8 cellular contexts compared by ENCODE assay signal in genomic region chr1:36088577-36089392, GRCh38. TPM values are rescaled to one million over a fixed set of nuclear protein-coding genes. Genes with fewer than 3 reads are reported as not detected.
DNase-seq lines count a peak whose midpoint lies in the region; ATAC-seq, FAIRE-seq and TF ChIP-seq lines count a peak whose summit lies in the region.

ADPRS (plus strand) TSS chr1:36088892; CDS start chr1:36088905, 13 bp downstream.

- WGBS in HepG2 (ENCODE audit: low lambda C conversion rate), result 2% methylated on average over 22 of the region's 84 CpGs

- peaks cover 3% of the 10 kb centered on the region for H3K27me3 ChIP-seq in CD4-positive, CD25-positive, alpha-beta regulatory T cell (ENCODE audit: control insufficient read depth, insufficient read depth, low read length)
- no peaks in the 10 kb centered on the region; a peak in 1 of 5 replicates for H3K27me3 ChIP-seq in HepG2 (ENCODE audit: control insufficient read depth in 1 of 2, insufficient read depth in 2 of 2, low read length in 2 of 2)

- peaks cover 21% of the 10 kb centered on the region for H3K79me2 ChIP-seq in HepG2 (ENCODE audit: insufficient read depth, low read length)

- H3K4me3 ChIP-seq in CD4-positive, CD25-positive, alpha-beta regulatory T cell (ENCODE audit: low read depth, low read length), result peak within 1 kb of the TSS; percentile 90
- peak within 1 kb of the TSS; percentile 69 to 96 (median 83) for H3K4me3 ChIP-seq in HepG2 (replicated peaks in 1 of 3; ENCODE audit: insufficient read depth in 1 of 3, low read depth in 2 of 3, low read length in 3 of 3)

- POLR2A ChIA-PET in HepG2 (lab: Yijun Ruan, JAX), result no interaction called here

- H3K4me1 Mint-ChIP-seq in CD4-positive, CD25-positive, alpha-beta regulatory T cell, result peaks cover 0 to 35% (median 25%) of the 10 kb centered on the region in 4 donors
- H3K4me1 Mint-ChIP-seq in dendritic cell treated with granulocyte-macrophage colony-stimulating factor and Interleukin-4, amounts not matched to agents 40 ng/mL and 50 ng/mL, for 4 days (ENCODE audit: low read depth), result peaks cover 39% of the 10 kb centered on the region

- H2AFZ ChIP-seq in HepG2 (ENCODE audit: low read length), result peak within 1 kb of the TSS; percentile 92

- peaks cover 26% of the 10 kb centered on the region for H3K36me3 ChIP-seq in CD4-positive, CD25-positive, alpha-beta regulatory T cell (ENCODE audit: control insufficient read depth, insufficient read depth, low read length)
- H3K36me3 ChIP-seq in HepG2 (replicated peaks in 1 of 2; ENCODE audit: control insufficient read depth in 1 of 2, insufficient read depth in 2 of 2, low read length in 2 of 2), result peaks cover 23 to 30% of the 10 kb centered on the region in 2 experiments; a peak in 4 of 5 replicates

- 0 out of 2 replicates have a peak, but pooled peaks cover 3% of the 10 kb centered on the region for H4K20me1 ChIP-seq in HepG2 (ENCODE audit: insufficient read depth, low read length)

- CTCF ChIA-PET in HepG2 (lab: Yijun Ruan, JAX; ENCODE audit: low intra/inter-chr PET ratio, low total read pairs), result no interaction called here

- H3K4me2 ChIP-seq in HepG2 (ENCODE audit: low read depth, low read length), result peak within 1 kb of the TSS; percentile 100

- H3K36me3 Mint-ChIP-seq in CD4-positive, CD25-positive, alpha-beta regulatory T cell, result no peaks in the 10 kb centered on the region
- peaks cover 49% of the 10 kb centered on the region for H3K36me3 Mint-ChIP-seq in dendritic cell treated with granulocyte-macrophage colony-stimulating factor and Interleukin-4, amounts not matched to agents 40 ng/mL and 50 ng/mL, for 4 days (ENCODE audit: low read depth)

- intact Hi-C loops in dendritic cell treated with granulocyte-macrophage colony-stimulating factor and Interleukin-4, amounts not matched to agents 40 ng/mL and 50 ng/mL, for 4 days (cut with micrococcal nuclease), result loop anchor here (10.0 kb wide), 1 partner anchor 154 kb away; the partner anchor contains the start of gene AGO3
- intact Hi-C loops in HepG2 (cut with micrococcal nuclease; ENCODE audit: unreplicated experiment), result no loop called here

- H3K27ac Mint-ChIP-seq in CD4-positive, CD25-positive, alpha-beta regulatory T cell, result peak within 1 kb of the TSS; percentile 93 to 99 (median 94)
- H3K27ac Mint-ChIP-seq in dendritic cell treated with granulocyte-macrophage colony-stimulating factor and Interleukin-4, amounts not matched to agents 40 ng/mL and 50 ng/mL, for 4 days, result peak within 1 kb of the TSS; percentile 92

- peak; percentile 86 to 94 (median 90) for DNase-seq in CD4-positive, CD25-positive, alpha-beta regulatory T cell
- DNase-seq in NCI-H69 (lab: John Stamatoyannopoulos, UW) (peak; percentile 88), HepG2 (ENCODE audit: low spot score) (peak; percentile 73)
- DNase-seq in activated CD4-positive, alpha-beta T cell treated with anti-CD3 and anti-CD28 coated beads, Interleukin-2, amount 50 U/mL, for 24 hours (ENCODE audit: low read depth in 1 of 2, low spot score in 1 of 2), result peak; percentile 84 to 87
- DNase-seq in stimulated activated CD4-positive, alpha-beta T cell treated with anti-CD3 and anti-CD28 coated beads, Interleukin-2, amount 100 ng/mL, for 48 hours, result peak; percentile 91 to 96

- peaks cover 27% of the 10 kb centered on the region for H3K4me1 ChIP-seq in CD4-positive, CD25-positive, alpha-beta regulatory T cell (ENCODE audit: control insufficient read depth, insufficient read depth, low read length, poor library complexity, severe bottlenecking)
- H3K4me1 ChIP-seq in HepG2 (ENCODE audit: insufficient read depth, low read length), result peaks cover 23% of the 10 kb centered on the region

- peak; percentile 12 for FAIRE-seq in HepG2 (lab: Jason Lieb, UNC)

- TF ChIP-seq POLR2A in HepG2 (IDR thresholded peaks at IDR 0.05; ENCODE audit: insufficient read depth in 1 of 2, low read depth in 2 of 2, low read length in 2 of 2), result peak; percentile 95 to 98

- in situ Hi-C loops in HepG2 (cut with HindIII; ENCODE audit: extremely low pct_ligation_motif_present, low pct_unique_long_range_greater_than_20kb), result no loop called here

- no TSS peak for BruUV-seq in HepG2 (replicated peaks; lab: Mats Ljungman, UMichigan)

- TF ChIP-seq RAD21 in HepG2 (CRISPR knock-in tag; IDR thresholded peaks at IDR 0.05), result no peak; the same call in 1 of the 2 replicates

- H3K9me3 ChIP-seq in CD4-positive, CD25-positive, alpha-beta regulatory T cell (ENCODE audit: control insufficient read depth in 2 of 2, low read length in 2 of 2), result no peaks in the 10 kb centered on the region
- no peaks in the 10 kb centered on the region for H3K9me3 ChIP-seq in HepG2 (ENCODE audit: low read length)

- TF ChIP-seq CTCF in HepG2 (CRISPR knock-in tag; IDR thresholded peaks at IDR 0.05), result peak; percentile 98

- ATAC-seq in CD4-positive, CD25-positive, alpha-beta regulatory T cell (ENCODE audit: low read depth in 2 of 2), result peak; percentile 92 to 93
- ATAC-seq in GM19372 (IDR thresholded peaks at IDR 0.05; ENCODE audit: low read depth, unreplicated experiment) (peak; percentile 87), HG03521 (IDR thresholded peaks at IDR 0.05; ENCODE audit: unreplicated experiment) (peak; percentile 81), HepG2 (peak; percentile 86)

- H3K27ac ChIP-seq in CD4-positive, CD25-positive, alpha-beta regulatory T cell (ENCODE audit: insufficient read depth, low read length, poor library complexity, severe bottlenecking), result peak within 1 kb of the TSS; percentile 90
- peak within 1 kb of the TSS; percentile 58 for H3K27ac ChIP-seq in HepG2 (ENCODE audit: extremely low read length, insufficient read depth, low read length)

- peak within 1 kb of the TSS; percentile 89 to 98 (median 90) for H3K4me3 Mint-ChIP-seq in CD4-positive, CD25-positive, alpha-beta regulatory T cell
- H3K4me3 Mint-ChIP-seq in dendritic cell treated with granulocyte-macrophage colony-stimulating factor and Interleukin-4, amounts not matched to agents 40 ng/mL and 50 ng/mL, for 4 days, result peak within 1 kb of the TSS; percentile 82

- peak within 1 kb of the TSS; percentile 81 for H3K9ac ChIP-seq in HepG2 (ENCODE audit: insufficient read depth, low read depth, low read length)

- TF ChIP-seq EP300 in HepG2 (IDR thresholded peaks at IDR 0.05; ENCODE audit: low read depth in 2 of 2, low read length in 2 of 2) (0 out of 4 replicates have a peak, but pooled peaks of 1 of the 2 experiments have one; percentile 13), HepG2 (CRISPR knock-in tag; IDR thresholded peaks at IDR 0.05; ENCODE audit: borderline replicate concordance) (no peak)

- peaks cover 13% of the 10 kb centered on the region for H3K27me3 Mint-ChIP-seq in CD4-positive, CD25-positive, alpha-beta regulatory T cell
- peaks cover 13% of the 10 kb centered on the region for H3K27me3 Mint-ChIP-seq in dendritic cell treated with granulocyte-macrophage colony-stimulating factor and Interleukin-4, amounts not matched to agents 40 ng/mL and 50 ng/mL, for 4 days

- peaks cover 0 to 3% (median 0%) of the 10 kb centered on the region in 7 donors for H3K9me3 Mint-ChIP-seq in CD4-positive, CD25-positive, alpha-beta regulatory T cell
- H3K9me3 Mint-ChIP-seq in dendritic cell treated with granulocyte-macrophage colony-stimulating factor and Interleukin-4, amounts not matched to agents 40 ng/mL and 50 ng/mL, for 4 days, result no peaks in the 10 kb centered on the region

TF ChIP-seq in HepG2, 621 proteins besides CTCF, POLR2A, EP300 and RAD21 (continues in another document):
- TF ChIP-seq NR2C2 (CRISPR knock-in tag; IDR thresholded peaks at IDR 0.05; ENCODE audit: borderline replicate concordance) (peak; percentile 79), SALL2 (CRISPR knock-in tag; IDR thresholded peaks at IDR 0.05) (peak; percentile 97), YEATS2 (CRISPR knock-in tag; IDR thresholded peaks at IDR 0.05; ENCODE audit: borderline replicate concordance) (peak; percentile 97), IRF1 (CRISPR knock-in tag; IDR thresholded peaks at IDR 0.05; ENCODE audit: low read depth) (no peak), ZNF350 (CRISPR knock-in tag; IDR thresholded peaks at IDR 0.05; ENCODE audit: borderline replicate concordance, low read depth) (peak; percentile 89; the same call in 1 of the 2 replicates), ZNF282 (IDR thresholded peaks at IDR 0.05; ENCODE audit: partially characterized antibody) (no peak)

RNA-seq across cellular contexts. Expression of gene ADPRS, which starts in this region (rescaled TPM):
- 20.6 TPM for total RNA-seq in CD4-positive, CD25-positive, alpha-beta regulatory T cell
- 10 to 100 TPM; 21.4 to 41.6 (median 28.4) TPM for polyA plus RNA-seq in CD4-positive, CD25-positive, alpha-beta regulatory T cell
- total RNA-seq in HepG2 (2016; rRNA removed; fragmentation: Illumina TruSeq; extraction: Trizol), result 30.6 and 31.7 TPM in 2 replicates
- 3.7 and 4.0 TPM in 2 replicates for total RNA-seq in HepG2 (2016; cell fraction: cytosol; rRNA removed; fragmentation: Illumina TruSeq; extraction: Trizol; ENCODE audit: low read depth)
- total RNA-seq in HepG2 (2016; cell fraction: insoluble cytoplasmic fraction; rRNA removed; fragmentation: Illumina TruSeq; extraction: Trizol), result 28.9 and 29.6 TPM in 2 replicates
- 7.7 and 9.6 TPM in 2 replicates for total RNA-seq in HepG2 (2016; cell fraction: membrane; rRNA removed; fragmentation: Illumina TruSeq; extraction: Trizol)
- total RNA-seq in HepG2 (2016; cell fraction: nucleus; rRNA removed; fragmentation: Illumina TruSeq; extraction: Trizol), result 12.3 and 14.5 TPM in 2 replicates
- 36.4 and 36.6 TPM in 2 replicates for polyA plus RNA-seq in HepG2 (2011; rRNA removed)
- polyA plus RNA-seq in HepG2 (2011; cell fraction: cytosol; rRNA removed), result 34.1 and 41.6 TPM in 2 replicates
- polyA plus RNA-seq in HepG2 (2011; cell fraction: nucleus; rRNA removed), result 22.4 and 24.6 TPM in 2 replicates
- polyA plus RNA-seq in HepG2 (2012), result 16.7 and 20.9 TPM in 2 replicates
- 2.2 and 2.9 TPM in 2 replicates for polyA plus RNA-seq in HepG2 (2016; cell fraction: cytosol; fragmentation: Illumina TruSeq; extraction: Trizol; ENCODE audit: low read depth)
- polyA plus RNA-seq in HepG2 (2016; cell fraction: insoluble cytoplasmic fraction; fragmentation: Illumina TruSeq; extraction: Trizol; ENCODE audit: low read depth), result 27.1 and 29.0 TPM in 2 replicates
- 5.2 and 5.4 TPM in 2 replicates for polyA plus RNA-seq in HepG2 (2016; cell fraction: membrane; fragmentation: Illumina TruSeq; extraction: Trizol; ENCODE audit: low read depth)
- polyA plus RNA-seq in HepG2 (2016; cell fraction: nucleus; fragmentation: Illumina TruSeq; extraction: Trizol; ENCODE audit: insufficient read depth, low read depth), result 22.0 and 25.1 TPM in 2 replicates
- 25.4 and 32.0 TPM in 2 replicates for polyA minus RNA-seq in HepG2 (2011; rRNA and poly(A)+ RNA removed; ENCODE audit: low replicate concordance)
- polyA minus RNA-seq in HepG2 (2011; cell fraction: cytosol; rRNA and poly(A)+ RNA removed), result 11.0 and 12.9 TPM in 2 replicates
- 5.2 and 5.3 TPM in 2 replicates for polyA minus RNA-seq in HepG2 (2011; cell fraction: nucleus; rRNA and poly(A)+ RNA removed)

Comparison
In these comparisons a context has a peak if more than half of its experiments do, and no peak if none do; other contexts are left out.
1. Peak in every context shown above with its lines: DNase-seq, ATAC-seq, H3K4me3 ChIP-seq and H3K27ac ChIP-seq.